In genomic region chr3:187978433-187979011, GRCh38 we compare ENCODE assay signal across 18 cellular contexts.
DNase-seq lines count a peak whose midpoint lies in the region; ATAC-seq and TF ChIP-seq lines count a peak whose summit lies in the region.
"Had no signal": no experiment of that assay in that cellular context is flagged by ENCODE, and none has a peak within 500 bp of the region (broad histone marks: within the 10 kb centered on the region; RNA-seq: fewer than 3 reads in every experiment).

No MANE protein-coding gene starts in this region.

- ATAC-seq in CD4-positive, alpha-beta T cell (ENCODE audit: poor library complexity), result no peak
- ATAC-seq in GM23338, result no peak
- ATAC-seq in esophagus mucosa, result peak; percentile 22
- no peak for ATAC-seq in GM21529 (IDR thresholded peaks at IDR 0.05; ENCODE audit: unreplicated experiment)
- no peak for ATAC-seq in GM21390 (IDR thresholded peaks at IDR 0.05; ENCODE audit: unreplicated experiment)
- ATAC-seq: lower lobe of right lung had no signal

- POLR2A ChIA-PET in CD4-positive, alpha-beta T cell (lab: Charles Lee), result interaction anchor here (1.0 to 1.3 kb wide), 2 partner anchors 17 to 233 kb away, joined by 3 to 5 read pairs; partner anchors contain the start of gene BCL6

- H3K27me3 ChIP-seq in CD4-positive, alpha-beta T cell (ENCODE audit: control insufficient read depth, insufficient read depth, low read length), result no peaks in the 10 kb centered on the region
- H3K27me3 ChIP-seq in GM23338 (ENCODE audit: insufficient read depth) (no peaks in the 10 kb centered on the region), OCI-LY3 (ENCODE audit: low read depth, low read length) (peaks cover 38% of the 10 kb centered on the region)
- H3K27me3 ChIP-seq: sigmoid colon, SJSA1, stomach had no signal

- intact Hi-C loops in CD4-positive, alpha-beta T cell (cut with DNase I, micrococcal nuclease), result loop anchor here in 1 of 2 experiments (5.0 kb wide), 1 partner anchor 184 kb away; no protein-coding TSS in a partner anchor

- H3K36me3 Mint-ChIP-seq in CD4-positive, alpha-beta T cell (ENCODE audit: low read depth), result no peaks in the 10 kb centered on the region
- 0 out of 3 replicates have a peak, but pooled peaks cover 3% of the 10 kb centered on the region for H3K36me3 Mint-ChIP-seq in GM23338 (ENCODE audit: low read depth)

- H3K4me3 ChIP-seq in GM23338, result no peak overlapping the region
- peak overlapping the region; percentile 2; the same call in 1 of the 2 replicates for H3K4me3 ChIP-seq in OCI-LY3 (ENCODE audit: low read length)
- H3K4me3 ChIP-seq: lower lobe of right lung, sigmoid colon, SJSA1, stomach had no signal

- no peak for TF ChIP-seq CTCF in CD4-positive, alpha-beta T cell (IDR thresholded peaks at IDR 0.05)
- TF ChIP-seq CTCF in GM23338 (conservative IDR thresholded peaks at IDR 0.05; ENCODE audit: low read depth in 2 of 2) (no peak), OCI-LY3 (IDR thresholded peaks at IDR 0.05; ENCODE audit: low read depth, low read length) (no peak)

- H3K27ac ChIP-seq in CD4-positive, alpha-beta T cell (ENCODE audit: low read depth, low read length), result no peak overlapping the region
- H3K27ac ChIP-seq in GM23338 (ENCODE audit: low read depth) (no peak overlapping the region), OCI-LY3 (ENCODE audit: low read length) (no peak overlapping the region)
- H3K27ac ChIP-seq: lower lobe of right lung, sigmoid colon, SJSA1, stomach, WERI-Rb-1 had no signal

- no peaks in the 10 kb centered on the region for H3K4me1 ChIP-seq in GM23338 (ENCODE audit: insufficient read depth)
- H3K4me1 ChIP-seq in OCI-LY3 (ENCODE audit: low read length), result peaks cover 84% of the 10 kb centered on the region
- H3K4me1 ChIP-seq: lower lobe of right lung, sigmoid colon, SJSA1 had no signal

- no peaks in the 10 kb centered on the region for H3K9me3 Mint-ChIP-seq in CD4-positive, alpha-beta T cell
- H3K9me3 Mint-ChIP-seq in GM23338, result peaks cover 5% of the 10 kb centered on the region; the same call in 2 of the 3 replicates
- H3K9me3 Mint-ChIP-seq: dendritic cell treated with granulocyte-macrophage colony-stimulating factor and Interleukin-4, amounts not matched to agents 40 ng/mL and 50 ng/mL, for 4 days had no signal

- H3K36me3 ChIP-seq in GM23338 (ENCODE audit: insufficient read depth) (no peaks in the 10 kb centered on the region), OCI-LY3 (replicated peaks; ENCODE audit: low read depth, low read length) (peaks cover 4% of the 10 kb centered on the region)
- H3K36me3 ChIP-seq: lower lobe of right lung, sigmoid colon, SJSA1, stomach, WERI-Rb-1 had no signal

- no peaks in the 10 kb centered on the region for H3K9me3 ChIP-seq in CD4-positive, alpha-beta T cell (ENCODE audit: control insufficient read depth, low read length)
- H3K9me3 ChIP-seq in OCI-LY3 (ENCODE audit: insufficient read depth, low read length), result peaks cover 49% of the 10 kb centered on the region; the same call in 1 of the 2 replicates
- H3K9me3 ChIP-seq: lower lobe of right lung, SJSA1, stomach had no signal

- DNase-seq in CD4-positive, alpha-beta T cell, result no peak
- DNase-seq in GM23338 (ENCODE audit: low spot score) (no peak), dedifferentiated amniotic fluid mesenchymal stem cell (ENCODE audit: extremely low spot score) (no peak), 8988T (no peak)
- DNase-seq: activated T-cell treated with anti-CD3 and anti-CD28 coated beads, Interleukin-2, amount 50 U/mL, for 1 hour; COR-L47; lower lobe of right lung; NCI-H187 treated with DMSO at 0.1 percent for 48 hours; NCI-H774; sigmoid colon; stomach; WERI-Rb-1 had no signal

- H3K4me2 ChIP-seq in GM23338 (no peak overlapping the region), OCI-LY3 (ENCODE audit: low read length) (peak overlapping the region; percentile 51)

- H3K4me1 Mint-ChIP-seq in CD4-positive, alpha-beta T cell (ENCODE audit: low read depth), result peaks cover 65% of the 10 kb centered on the region
- no peaks in the 10 kb centered on the region; the same call in 2 of the 3 replicates for H3K4me1 Mint-ChIP-seq in GM23338

- H2AFZ ChIP-seq in GM23338, result 0 out of 2 replicates have a peak overlapping the region, but pooled peaks have one; percentile 59
- no peak overlapping the region for H2AFZ ChIP-seq in OCI-LY3 (ENCODE audit: low read depth, low read length)

- H3F3A ChIP-seq in GM23338 (replicated peaks; ENCODE audit: low read depth), result no peaks in the 10 kb centered on the region

- H4K20me1 ChIP-seq in GM23338 (replicated peaks; ENCODE audit: insufficient read depth) (no peaks in the 10 kb centered on the region), OCI-LY3 (ENCODE audit: insufficient read depth, low read length) (no peaks in the 10 kb centered on the region)

- H3K79me2 ChIP-seq in GM23338 (replicated peaks; ENCODE audit: insufficient read depth) (no peaks in the 10 kb centered on the region), OCI-LY3 (ENCODE audit: low read length) (no peaks in the 10 kb centered on the region)

- H3K4me3 Mint-ChIP-seq in CD4-positive, alpha-beta T cell, result no peak overlapping the region
- no peak overlapping the region for H3K4me3 Mint-ChIP-seq in GM23338
- H3K4me3 Mint-ChIP-seq: dendritic cell treated with granulocyte-macrophage colony-stimulating factor and Interleukin-4, amounts not matched to agents 40 ng/mL and 50 ng/mL, for 4 days had no signal

- no peaks in the 10 kb centered on the region for H3K9me2 ChIP-seq in GM23338 (ENCODE audit: insufficient read depth)

- CTCF ChIA-PET in CD4-positive, alpha-beta T cell (lab: Charles Lee), result interaction anchor here (0.6 kb wide), 1 partner anchor 162 kb away, joined by 3 read pairs; no protein-coding TSS in a partner anchor

- no peaks in the 10 kb centered on the region for H3K27me3 Mint-ChIP-seq in CD4-positive, alpha-beta T cell
- peaks cover 4% of the 10 kb centered on the region for H3K27me3 Mint-ChIP-seq in GM23338 (ENCODE audit: insufficient read depth, low read depth, poor library complexity)

- H3K27ac Mint-ChIP-seq in CD4-positive, alpha-beta T cell, result peak overlapping the region; percentile 86
- H3K27ac Mint-ChIP-seq in GM23338, result no peak overlapping the region
- H3K27ac Mint-ChIP-seq: dendritic cell treated with granulocyte-macrophage colony-stimulating factor and Interleukin-4, amounts not matched to agents 40 ng/mL and 50 ng/mL, for 4 days had no signal

- H3K9ac ChIP-seq in OCI-LY3 (ENCODE audit: low read length), result no peak overlapping the region

TF ChIP-seq in GM23338, 12 proteins besides CTCF, POLR2A, EP300 and RAD21 (continues in another document):
- no peak for TF ChIP-seq NANOG (IDR thresholded peaks at IDR 0.05; ENCODE audit: borderline replicate concordance)
- no peak for TF ChIP-seq EZH2 (IDR thresholded peaks at IDR 0.05; ENCODE audit: low read depth, unreplicated experiment)
- no peak for TF ChIP-seq JUNB (IDR thresholded peaks at IDR 0.05; ENCODE audit: unreplicated experiment)
- TF ChIP-seq POLR2AphosphoS5 (IDR thresholded peaks at IDR 0.05; ENCODE audit: low read depth), result no peak
- TF ChIP-seq ETS1 (IDR thresholded peaks at IDR 0.05), result no peak
